Comparison of ENCODE assay signal across 8 cellular contexts in genomic region chr2:176122633-176123482, GRCh38. TPM values are rescaled to one million over a fixed set of nuclear protein-coding genes. Genes with fewer than 3 reads are reported as not detected.
A peak's percentile ranks its signal among the peaks of the same experiment; 100 is the strongest.
DNase-seq lines count a peak whose midpoint lies in the region; ATAC-seq, FAIRE-seq and TF ChIP-seq lines count a peak whose summit lies in the region.

Gene HOXD9, plus strand, starts transcription at chr2:176122719. Its CDS starts 50 bp downstream, at chr2:176122769.

- ATAC-seq in pancreas (peak in 3 of 4 donors; percentile 25 to 59 (median 57)), GM19351 (IDR thresholded peaks at IDR 0.05; ENCODE audit: unreplicated experiment) (no peak)

- peak; percentile 72 for DNase-seq in ELF-1 (ENCODE audit: low read depth, low spot score)
- peak; percentile 84 for DNase-seq in SK-N-DZ (ENCODE audit: low spot score)
- DNase-seq in fibroblast of villous mesenchyme (ENCODE audit: low read depth) = peak; percentile 81
- peak in 2 of 6 donors; percentile 67 to 83 for DNase-seq in pancreas
- DNase-seq in frontal cortex (ENCODE audit: low spot score in 2 of 2) = no peak
- no peak for DNase-seq in NCI-H1694 treated with DMSO at 0.1 percent for 48 hours (lab: John Stamatoyannopoulos, UW)
- no peak for DNase-seq in NCI-H1417 treated with DMSO at 0.1 percent for 48 hours (lab: John Stamatoyannopoulos, UW)

- 4 to 5% methylated on average over 52 to 97 of the region's 97 CpGs for WGBS in pancreas, 2 donors

- intact Hi-C loops in pancreas (cut with DNase I) = loop anchor here in 2 of 3 donors (10.0 kb wide), 3 partner anchors 522 to 1022 kb away; no protein-coding TSS in a partner anchor

- no peaks in the 10 kb centered on the region for H3K36me3 ChIP-seq in pancreas

- peaks cover 0 to 91% (median 37%) of the 10 kb centered on the region in 4 donors for H3K27me3 ChIP-seq in pancreas

- H3K9me3 ChIP-seq in pancreas = no peaks in the 10 kb centered on the region

- H3K4me1 ChIP-seq in pancreas = peaks cover 0 to 5% (median 0%) of the 10 kb centered on the region in 3 donors

- no peak within 1 kb of the TSS for H3K27ac ChIP-seq in pancreas

- no peak for TF ChIP-seq CTCF in fibroblast of villous mesenchyme (IDR thresholded peaks at IDR 0.05; ENCODE audit: insufficient read depth, low read depth, low read length)
- no peak for TF ChIP-seq CTCF in pancreas (IDR thresholded peaks at IDR 0.05)

- H3K4me3 ChIP-seq in fibroblast of villous mesenchyme (ENCODE audit: low read depth, low read length) = peak within 1 kb of the TSS; percentile 51
- peak within 1 kb of the TSS in 3 of 4 donors; percentile 0 to 43 (median 10) for H3K4me3 ChIP-seq in pancreas

- FAIRE-seq in pancreas (lab: Jason Lieb, UNC) = no peak
- no peak for FAIRE-seq in frontal cortex (lab: Jason Lieb, UNC)

RNA-seq across cellular contexts. Expression of gene HOXD9, which starts in this region (rescaled TPM):
- 20.1 and 20.4 TPM in 2 replicates for polyA plus RNA-seq in SK-N-DZ (2014; cell fraction: cytosol; rRNA removed)
- 15.7 and 22.6 TPM in 2 replicates for polyA plus RNA-seq in SK-N-DZ (2014; cell fraction: nucleus; rRNA removed)
- total RNA-seq in fibroblast of villous mesenchyme = 10.6 and 11.2 TPM in 2 replicates
- under 1 TPM in 4 of 6 donors, not detected in 2; 0.12 to 0.47 (median 0.20) TPM for total RNA-seq in pancreas
- 1 to 10 TPM in 1 of 2 donors, under 1 TPM in 1; 0.49 to 1.1 TPM for polyA plus RNA-seq in pancreas
- total RNA-seq in frontal cortex = not detected

Comparison
In these comparisons a context has a peak if more than half of its experiments do, and no peak if none do; other contexts are left out.
1. DNase-seq: peak in ELF-1 (single experiment), SK-N-DZ (single experiment) and fibroblast of villous mesenchyme (single experiment); none in frontal cortex (0 of 2), NCI-H1694 treated with DMSO at 0.1 percent for 48 hours (single experiment) and NCI-H1417 treated with DMSO at 0.1 percent for 48 hours (single experiment).